10 cellular contexts compared by ENCODE assay signal in the genomic region with DNA sequence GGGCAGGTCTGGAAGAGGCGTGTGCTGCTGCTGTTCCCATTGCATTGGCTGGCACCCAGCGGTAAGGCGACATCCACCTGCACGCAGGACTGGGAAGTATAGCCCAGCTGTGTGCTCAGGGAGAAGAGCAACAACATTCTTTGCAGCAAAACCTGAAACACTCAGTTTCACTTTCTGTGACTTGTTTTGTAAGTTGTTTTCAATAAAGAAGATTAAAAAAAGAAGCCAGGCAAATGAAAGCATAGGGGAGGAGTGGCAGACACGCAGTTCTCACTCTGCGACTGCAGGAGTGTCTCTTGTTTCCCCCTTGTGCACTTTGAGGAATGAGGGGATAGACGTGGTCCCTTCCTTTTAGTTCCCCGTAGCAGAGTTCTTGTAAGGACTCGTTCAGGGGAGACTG. TPM values are rescaled to one million over a fixed set of nuclear protein-coding genes. Genes with fewer than 3 reads are reported as not detected.
DNase-seq lines count a peak whose midpoint lies in the region; ATAC-seq, FAIRE-seq and TF ChIP-seq lines count a peak whose summit lies in the region.
"Had no signal": no experiment of that assay in that cellular context is flagged by ENCODE, and none has a peak within 500 bp of the region (broad histone marks: within the 10 kb centered on the region; RNA-seq: fewer than 3 reads in every experiment).

No MANE protein-coding gene starts in this region.

- H3K27ac Mint-ChIP-seq in memory B cell: peak overlapping the region; percentile 84

- peaks cover 10% of the 10 kb centered on the region for H3K36me3 Mint-ChIP-seq in memory B cell

- H3K36me3 ChIP-seq in WERI-Rb-1 (no peaks in the 10 kb centered on the region), small intestine (ENCODE audit: control insufficient read depth in 2 of 2, insufficient read depth in 2 of 2, low read length in 2 of 2) (peaks cover 0 to 12% of the 10 kb centered on the region in 2 donors)

- H3K4me1 Mint-ChIP-seq in memory B cell: peaks cover 46% of the 10 kb centered on the region

- DNase-seq in memory B cell (ENCODE audit: low spot score in 2 of 2): no peak
- DNase-seq in WERI-Rb-1: no peak
- DNase-seq in Kasumi-1 (lab: John Stamatoyannopoulos, UW): no peak
- no peak for DNase-seq in small intestine
- DNase-seq: NCI-H1105 had no signal

- H3K9me3 Mint-ChIP-seq in memory B cell: no peaks in the 10 kb centered on the region

- H3K9me3 ChIP-seq in WERI-Rb-1 (ENCODE audit: severe bottlenecking) (no peaks in the 10 kb centered on the region), small intestine (ENCODE audit: control insufficient read depth, low read depth) (no peaks in the 10 kb centered on the region)
- H3K9me3 ChIP-seq: neutrophil had no signal

- TF ChIP-seq CTCF in WERI-Rb-1 (IDR thresholded peaks at IDR 0.05; ENCODE audit: low read depth, low read length): no peak

- peak overlapping the region; percentile 70 for H3K4me3 Mint-ChIP-seq in memory B cell
- H3K4me3 Mint-ChIP-seq: brain had no signal

- H3K4me3 ChIP-seq in WERI-Rb-1 (ENCODE audit: low read depth, low read length): no peak overlapping the region
- H3K4me3 ChIP-seq in small intestine (ENCODE audit: low read depth in 1 of 2, low read length in 2 of 2): no peak overlapping the region

- H3K4me1 ChIP-seq in small intestine (ENCODE audit: control insufficient read depth in 2 of 2, insufficient read depth in 1 of 2, low read depth in 1 of 2, low read length in 1 of 2): peaks cover 0 to 10% of the 10 kb centered on the region in 2 donors

- peak; percentile 68 for ATAC-seq in GM18517 (IDR thresholded peaks at IDR 0.05; ENCODE audit: unreplicated experiment)
- ATAC-seq in GM21360 (IDR thresholded peaks at IDR 0.05; ENCODE audit: unreplicated experiment): peak; percentile 53
- peak; percentile 54 for ATAC-seq in HG03342 (IDR thresholded peaks at IDR 0.05; ENCODE audit: unreplicated experiment)
- peak; percentile 68 for ATAC-seq in memory B cell (ENCODE audit: low read depth)

- FAIRE-seq in small intestine (lab: Jason Lieb, UNC): no peak

- H3K27me3 ChIP-seq in WERI-Rb-1 (ENCODE audit: insufficient read depth, low read depth, severe bottlenecking) (no peaks in the 10 kb centered on the region), small intestine (ENCODE audit: control insufficient read depth in 2 of 2, insufficient read depth in 2 of 2, low read length in 2 of 2) (no peaks in the 10 kb centered on the region)
- H3K27me3 ChIP-seq: neutrophil had no signal

- no peak overlapping the region for H3K27ac ChIP-seq in WERI-Rb-1
- H3K27ac ChIP-seq in small intestine (ENCODE audit: low read depth in 1 of 2, low read length in 1 of 2): peak overlapping the region in 1 of 2 donors; percentile 49
- H3K27ac ChIP-seq: neutrophil had no signal

- WGBS in small intestine, 3 donors: 75 to 88% (median 77%) methylated on average over 9 of the region's 9 CpGs

- no peaks in the 10 kb centered on the region for H3K27me3 Mint-ChIP-seq in memory B cell
- H3K27me3 Mint-ChIP-seq: brain had no signal

RNA-seq across cellular contexts. Expression of gene FBH1, which starts 5.8 kb away (rescaled TPM):
- 10 to 100 TPM; 38.8 to 89.9 (median 76.7) TPM for polyA plus RNA-seq in small intestine

RNA-seq across cellular contexts. Expression of gene ANKRD16, which starts 6.1 kb away (rescaled TPM):
- polyA plus RNA-seq in small intestine: 1 to 10 TPM; 3.2 to 7.4 (median 3.4) TPM
